8 cellular contexts compared by ENCODE assay signal in genomic region chr12:48183876-48184548, GRCh38. TPM values are rescaled to one million over a fixed set of nuclear protein-coding genes. Genes with fewer than 3 reads are reported as not detected.
A peak's percentile ranks its signal among the peaks of the same experiment; 100 is the strongest.
DNase-seq lines count a peak whose midpoint lies in the region; ATAC-seq and TF ChIP-seq lines count a peak whose summit lies in the region.

No MANE protein-coding gene starts in this region.

- no peaks in the 10 kb centered on the region for H3K9me3 ChIP-seq in NT2/D1 (ENCODE audit: insufficient read depth, low read length)

- ATAC-seq in naive B cell (ENCODE audit: low read depth in 2 of 2) (peak in 1 of 2 donors; percentile 7), HG03280 (IDR thresholded peaks at IDR 0.05; ENCODE audit: unreplicated experiment) (no peak)

- DNase-seq in DMS79 (lab: John Stamatoyannopoulos, UW) (peak; percentile 9), NT2/D1 (ENCODE audit: low read depth, low spot score) (no peak), choroid plexus epithelial cell (ENCODE audit: low read depth) (no peak), naive B cell (no peak), erythroblast (lab: John Stamatoyannopoulos, UW) (no peak), SIG-M5 (lab: John Stamatoyannopoulos, UW) (no peak), Kasumi-1 (lab: John Stamatoyannopoulos, UW) (no peak)

- H3K36me3 ChIP-seq in NT2/D1 (ENCODE audit: insufficient read depth, insufficient read length, low read length) = no peaks in the 10 kb centered on the region

- peak overlapping the region in 4 of 6 donors; percentile 62 to 89 (median 72) for H3K27ac Mint-ChIP-seq in naive B cell

- peaks cover 34 to 36% (median 34%) of the 10 kb centered on the region in 3 donors for H3K4me1 Mint-ChIP-seq in naive B cell

- H3K36me3 Mint-ChIP-seq in naive B cell = peaks cover 0 to 7% of the 10 kb centered on the region in 2 donors

- TF ChIP-seq POLR2A in erythroblast (IDR thresholded peaks at IDR 0.05; ENCODE audit: low read length) = no peak

- peaks cover 57% of the 10 kb centered on the region for H3K27me3 ChIP-seq in NT2/D1 (ENCODE audit: insufficient read depth, insufficient read length)

- TF ChIP-seq CTCF in choroid plexus epithelial cell (conservative IDR thresholded peaks at IDR 0.05; ENCODE audit: low read depth, low read length) = no peak

- H3K4me1 ChIP-seq in NT2/D1 (ENCODE audit: insufficient read depth, insufficient read length) = peaks cover 11% of the 10 kb centered on the region

- H3K4me3 ChIP-seq in NT2/D1 (ENCODE audit: insufficient read length, low read depth) = peak overlapping the region; percentile 72
- H3K4me3 ChIP-seq in choroid plexus epithelial cell (ENCODE audit: low read depth, low read length) = peak overlapping the region; percentile 61

- peak overlapping the region; percentile 73 to 98 (median 92) for H3K4me3 Mint-ChIP-seq in naive B cell

- H3K9me3 Mint-ChIP-seq in naive B cell = no peaks in the 10 kb centered on the region

- peaks cover 13 to 43% (median 35%) of the 10 kb centered on the region in 3 donors for H3K27me3 Mint-ChIP-seq in naive B cell

- peak overlapping the region; percentile 65 for H3K9ac ChIP-seq in NT2/D1 (ENCODE audit: insufficient read length, low read depth)

RNA-seq across cellular contexts. Expression of gene CCDC184, which starts 0.6 kb away (rescaled TPM):
- polyA plus RNA-seq in naive B cell (ENCODE audit: low read depth in 6 of 6) = under 1 TPM in 3 of 6 donors, not detected in 3; 0.19 to 0.61 (median 0.31) TPM

RNA-seq across cellular contexts. Expression of gene OR10AD1, which starts 19.1 kb away (rescaled TPM):
- not detected for polyA plus RNA-seq in naive B cell (ENCODE audit: low read depth in 6 of 6)

RNA-seq across cellular contexts. Expression of gene ASB8, which starts 26.7 kb away (rescaled TPM):
- 10 to 100 TPM; 62.1 to 89.5 (median 74.8) TPM for polyA plus RNA-seq in naive B cell (ENCODE audit: low read depth in 6 of 6)
